8 cellular contexts compared by ENCODE assay signal in the genomic region with DNA sequence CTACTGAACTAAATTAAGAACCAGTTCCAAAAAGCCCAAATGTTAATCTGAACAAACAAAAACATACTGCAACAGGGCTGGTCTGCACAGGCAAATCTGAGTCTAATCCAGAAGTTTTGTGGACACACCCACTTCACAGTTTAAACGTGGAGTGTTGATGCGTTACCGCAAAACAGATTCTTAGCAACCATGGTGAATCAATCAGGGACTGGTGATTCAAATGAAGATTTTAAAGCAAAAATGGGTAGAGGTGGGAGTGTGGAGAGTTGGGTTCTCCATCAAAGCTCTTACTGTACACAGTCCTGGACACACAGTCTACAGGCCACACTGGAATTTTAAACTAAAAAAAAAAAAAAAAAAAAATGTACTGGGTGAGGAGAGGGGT. TPM values are rescaled to one million over a fixed set of nuclear protein-coding genes. Genes with fewer than 3 reads are reported as not detected.
DNase-seq lines count a peak whose midpoint lies in the region; ATAC-seq and TF ChIP-seq lines count a peak whose summit lies in the region.

No MANE protein-coding gene starts in this region.

- H3K36me3 Mint-ChIP-seq in activated CD8-positive, alpha-beta memory T cell treated with anti-CD3 and anti-CD28 coated beads, Interleukin-2, amount 10 ng/mL, durations not matched to agents 7 days and 5 days, result peaks cover 55% of the 10 kb centered on the region

- peak; percentile 41 for ATAC-seq in activated CD8-positive, alpha-beta memory T cell treated with anti-CD3 and anti-CD28 coated beads, Interleukin-2, amount 10 ng/mL, durations not matched to agents 7 days and 5 days
- no peak for ATAC-seq in GM18858 (IDR thresholded peaks at IDR 0.05; ENCODE audit: unreplicated experiment)
- ATAC-seq in HG02610 (IDR thresholded peaks at IDR 0.05; ENCODE audit: unreplicated experiment), result no peak
- ATAC-seq in GM21619 (IDR thresholded peaks at IDR 0.05; ENCODE audit: unreplicated experiment), result no peak

- H3K27ac Mint-ChIP-seq in activated CD8-positive, alpha-beta memory T cell treated with anti-CD3 and anti-CD28 coated beads, Interleukin-2, amount 10 ng/mL, durations not matched to agents 7 days and 5 days, result peak overlapping the region; percentile 73

- H3K4me1 Mint-ChIP-seq in activated CD8-positive, alpha-beta memory T cell treated with anti-CD3 and anti-CD28 coated beads, Interleukin-2, amount 10 ng/mL, durations not matched to agents 7 days and 5 days, result peaks cover 81% of the 10 kb centered on the region

- peak; percentile 75 for DNase-seq in activated CD8-positive, alpha-beta memory T cell treated with anti-CD3 and anti-CD28 coated beads, Interleukin-2, amount 10 ng/mL, durations not matched to agents 7 days and 5 days
- no peak for DNase-seq in activated CD8-positive, alpha-beta memory T cell treated with anti-CD3 and anti-CD28 coated beads, Interleukin-2, amount 50 U/mL, for 48 hours
- peak; percentile 14 for DNase-seq in activated CD4-positive, alpha-beta T cell treated with anti-CD3 and anti-CD28 coated beads, Interleukin-2, amount 50 U/mL, for 1 hour
- DNase-seq in fibroblast of villous mesenchyme (ENCODE audit: low read depth), result peak; percentile 81
- peak; percentile 59 for DNase-seq in stimulated activated CD4-positive, alpha-beta T cell treated with anti-CD3 and anti-CD28 coated beads, Interleukin-4, amount 100 ng/mL, for 24 hours

- no peaks in the 10 kb centered on the region for H3K9me3 Mint-ChIP-seq in activated CD8-positive, alpha-beta memory T cell treated with anti-CD3 and anti-CD28 coated beads, Interleukin-2, amount 10 ng/mL, durations not matched to agents 7 days and 5 days (ENCODE audit: low read depth)

- CTCF ChIA-PET in activated CD8-positive, alpha-beta memory T cell treated with anti-CD3 and anti-CD28 coated beads, Interleukin-2, amount 10 ng/mL, durations not matched to agents 7 days and 5 days (lab: Charles Lee), result no interaction called here

- TF ChIP-seq CTCF in fibroblast of villous mesenchyme (IDR thresholded peaks at IDR 0.05; ENCODE audit: insufficient read depth, low read depth, low read length), result no peak

- no peaks in the 10 kb centered on the region for H3K27me3 Mint-ChIP-seq in activated CD8-positive, alpha-beta memory T cell treated with anti-CD3 and anti-CD28 coated beads, Interleukin-2, amount 10 ng/mL, durations not matched to agents 7 days and 5 days

- H3K4me3 Mint-ChIP-seq in activated CD8-positive, alpha-beta memory T cell treated with anti-CD3 and anti-CD28 coated beads, Interleukin-2, amount 10 ng/mL, durations not matched to agents 7 days and 5 days, result no peak overlapping the region

- H3K4me3 ChIP-seq in fibroblast of villous mesenchyme (ENCODE audit: low read depth, low read length), result peak overlapping the region; percentile 39

RNA-seq across cellular contexts. Expression of gene ANXA2, which starts 5.2 kb away (rescaled TPM):
- total RNA-seq in activated CD8-positive, alpha-beta memory T cell treated with anti-CD3 and anti-CD28 coated beads, Interleukin-2, amount 10 ng/mL, durations not matched to agents 7 days and 5 days, result 100 to 1,000 TPM; 382 to 422 TPM
- 2,870 and 3,211 TPM in 2 replicates for total RNA-seq in fibroblast of villous mesenchyme
